Comparison of ENCODE assay signal across 1 cellular context in genomic region chr17:27573971-27574525, GRCh38.
TF ChIP-seq lines count a peak whose summit lies in the region.

No MANE protein-coding gene starts in this region.

TF ChIP-seq in K562, 482 proteins besides CTCF, POLR2A, EP300 and RAD21 (continued from another document and continues in another):
- TF ChIP-seq MNT (conservative IDR thresholded peaks at IDR 0.05) (peak; percentile 47 to 71; a peak in 3 of 4 replicates), ZNF589 (CRISPR knock-in tag; IDR thresholded peaks at IDR 0.05; ENCODE audit: low read depth) (peak; percentile 81; the same call in 1 of the 2 replicates), ATF7 (IDR thresholded peaks at IDR 0.05) (peak; percentile 74; the same call in 1 of the 2 replicates), PRDM10 (IDR thresholded peaks at IDR 0.05; ENCODE audit: partially characterized antibody) (peak; percentile 59), MAFK (IDR thresholded peaks at IDR 0.05; ENCODE audit: low read length) (peak; percentile 100), STAG1 (CRISPR knock-in tag; IDR thresholded peaks at IDR 0.05; ENCODE audit: borderline replicate concordance) (no peak), ZNF644 (tag; IDR thresholded peaks at IDR 0.05; ENCODE audit: low read depth) (peak; percentile 65; the same call in 1 of the 2 replicates), MCM3 (IDR thresholded peaks at IDR 0.05) (no peak), TBP (optimal IDR thresholded peaks at IDR 0.05; ENCODE audit: low read depth, low read length) (peak; percentile 55), TAF9B (IDR thresholded peaks at IDR 0.05; ENCODE audit: partially characterized antibody) (peak; percentile 88), ZNF354B (CRISPR knock-in tag; IDR thresholded peaks at IDR 0.05) (0 out of 2 replicates have a peak, but pooled peaks have one; percentile 22), ZBTB8A (IDR thresholded peaks at IDR 0.05; ENCODE audit: partially characterized antibody) (no peak), SMARCA5 (IDR thresholded peaks at IDR 0.05) (no peak), ZNF695 (CRISPR knock-in tag; IDR thresholded peaks at IDR 0.05) (0 out of 2 replicates have a peak, but pooled peaks have one; percentile 9), ZNF134 (CRISPR knock-in tag; conservative IDR thresholded peaks at IDR 0.05) (peak; percentile 70), ZNF318 (IDR thresholded peaks at IDR 0.05; ENCODE audit: borderline replicate concordance in 1 of 2, low read depth in 1 of 2) (peak in 1 of 2 experiments; percentile 87; a peak in 2 of 4 replicates), PTRF (tag; IDR thresholded peaks at IDR 0.05) (no peak), ZBTB5 (IDR thresholded peaks at IDR 0.05) (no peak), ZNF584 (CRISPR knock-in tag; IDR thresholded peaks at IDR 0.05; ENCODE audit: low read depth) (peak; percentile 88), ZNF41 (CRISPR knock-in tag; conservative IDR thresholded peaks at IDR 0.05) (peak; percentile 69), NCOA2 (IDR thresholded peaks at IDR 0.05; ENCODE audit: partially characterized antibody in 2 of 2) (peak; percentile 81 to 84), RREB1 (CRISPR knock-in tag; IDR thresholded peaks at IDR 0.05) (peak; percentile 59; the same call in 1 of the 2 replicates), HNRNPUL1 (IDR thresholded peaks at IDR 0.05; ENCODE audit: low read length) (no peak), KLF13 (tag; IDR thresholded peaks at IDR 0.05; ENCODE audit: borderline replicate concordance, low read depth) (no peak), NEUROD1 (IDR thresholded peaks at IDR 0.05; ENCODE audit: borderline replicate concordance, low read depth, low read length, partially characterized antibody) (peak; percentile 85), ZNF696 (CRISPR knock-in tag; conservative IDR thresholded peaks at IDR 0.05) (0 out of 2 replicates have a peak, but pooled peaks have one; percentile 32), FOS (IDR thresholded peaks at IDR 0.05; ENCODE audit: extremely low read depth, insufficient read length) (peak; percentile 32), MLLT1 (IDR thresholded peaks at IDR 0.05) (peak; percentile 71 to 86), KDM4B (IDR thresholded peaks at IDR 0.05; ENCODE audit: borderline replicate concordance in 2 of 2, low read depth in 1 of 2) (no peak), ZFPM2 (CRISPR knock-in tag; IDR thresholded peaks at IDR 0.05) (no peak), THRB (CRISPR knock-in tag; conservative IDR thresholded peaks at IDR 0.05) (peak; percentile 83; the same call in 1 of the 2 replicates)
